ENCODE assay signal across 8 cellular contexts in the genomic region with DNA sequence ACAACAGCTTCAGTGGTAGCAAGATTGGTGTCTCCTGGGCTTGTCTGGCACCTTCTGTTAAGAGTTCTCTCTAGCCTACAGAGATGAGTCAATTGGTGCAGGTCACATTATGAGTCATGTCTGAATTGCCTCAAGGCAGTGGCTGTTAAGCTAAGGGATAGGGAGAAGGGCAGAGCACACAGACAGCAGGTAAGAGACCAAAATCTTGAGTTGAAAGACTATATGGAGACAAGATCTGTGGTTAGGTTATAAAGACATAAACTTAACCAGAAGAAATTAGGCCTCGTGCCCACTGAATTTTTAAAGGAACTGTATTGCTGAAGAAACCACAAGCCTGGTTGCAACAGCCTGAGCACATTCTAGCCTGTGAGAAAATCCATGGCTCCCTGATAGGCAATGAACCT. TPM values are rescaled to one million over a fixed set of nuclear protein-coding genes. Genes with fewer than 3 reads are reported as not detected.
DNase-seq lines count a peak whose midpoint lies in the region; ATAC-seq and TF ChIP-seq lines count a peak whose summit lies in the region.

No MANE protein-coding gene starts in this region.

- 59 to 69% methylated on average over 1 of the region's 1 CpG for WGBS in body of pancreas, 2 donors

- H3K4me1 Mint-ChIP-seq in CD4-positive, alpha-beta memory T cell, result peaks cover 0 to 3% (median 1%) of the 10 kb centered on the region in 4 donors
- H3K4me1 Mint-ChIP-seq in T-helper 17 cell, result peaks cover 15% of the 10 kb centered on the region

- TF ChIP-seq CTCF in fibroblast of the aortic adventitia (IDR thresholded peaks at IDR 0.05; ENCODE audit: insufficient read depth, low read length) (no peak), body of pancreas (IDR thresholded peaks at IDR 0.05) (no peak)

- no peak overlapping the region for H3K27ac ChIP-seq in CD4-positive, alpha-beta memory T cell (ENCODE audit: low read depth, low read length)
- no peak overlapping the region for H3K27ac ChIP-seq in body of pancreas

- no peak for TF ChIP-seq POLR2A in body of pancreas (IDR thresholded peaks at IDR 0.05)

- H3K4me1 ChIP-seq in CD4-positive, alpha-beta memory T cell (ENCODE audit: insufficient read depth, low read length), result no peaks in the 10 kb centered on the region
- H3K4me1 ChIP-seq in body of pancreas, result no peaks in the 10 kb centered on the region

- H3K4me3 ChIP-seq in CD4-positive, alpha-beta memory T cell (ENCODE audit: low read length in 2 of 2), result no peak overlapping the region
- no peak overlapping the region for H3K4me3 ChIP-seq in fibroblast of the aortic adventitia (ENCODE audit: low read depth, low read length)
- no peak overlapping the region for H3K4me3 ChIP-seq in body of pancreas

- no peaks in the 10 kb centered on the region for H3K27me3 Mint-ChIP-seq in CD4-positive, alpha-beta memory T cell
- H3K27me3 Mint-ChIP-seq in T-helper 17 cell, result no peaks in the 10 kb centered on the region

- CTCF ChIA-PET in CD4-positive, alpha-beta memory T cell (lab: Charles Lee; ENCODE audit: partially characterized antibody), result interaction anchor here (0.5 to 0.9 kb wide), 2 partner anchors 131 to 132 kb away, joined by 3 read pairs; no protein-coding TSS in a partner anchor

- POLR2A ChIA-PET in CD4-positive, alpha-beta memory T cell (lab: Charles Lee; ENCODE audit: partially characterized antibody), result no interaction called here

- H3K27me3 ChIP-seq in CD4-positive, alpha-beta memory T cell (ENCODE audit: insufficient read depth, low read length), result no peaks in the 10 kb centered on the region
- H3K27me3 ChIP-seq in body of pancreas, result no peaks in the 10 kb centered on the region

- H3K9me3 ChIP-seq in CD4-positive, alpha-beta memory T cell (ENCODE audit: control insufficient read depth in 1 of 2, low read length in 2 of 2), result no peaks in the 10 kb centered on the region
- H3K9me3 ChIP-seq in T-helper 17 cell (ENCODE audit: control insufficient read depth, low read length, poor library complexity, severe bottlenecking), result no peaks in the 10 kb centered on the region
- H3K9me3 ChIP-seq in body of pancreas, result no peaks in the 10 kb centered on the region

- no peaks in the 10 kb centered on the region for H3K9me3 Mint-ChIP-seq in CD4-positive, alpha-beta memory T cell

- H3K27ac Mint-ChIP-seq in CD4-positive, alpha-beta memory T cell, result peak overlapping the region in 6 of 7 donors; percentile 4 to 72 (median 62)
- peak overlapping the region; percentile 49 for H3K27ac Mint-ChIP-seq in T-helper 17 cell

- no peak for DNase-seq in CD4-positive, alpha-beta memory T cell
- DNase-seq in T-helper 17 cell, result no peak
- peak; percentile 62 for DNase-seq in fibroblast of the aortic adventitia (ENCODE audit: low read depth)
- no peak for DNase-seq in COLO668 (lab: John Stamatoyannopoulos, UW; ENCODE audit: unreplicated experiment)
- no peak for DNase-seq in retina
- no peak for DNase-seq in body of pancreas

- intact Hi-C loops in CD4-positive, alpha-beta memory T cell (cut with micrococcal nuclease), result no loop called here
- intact Hi-C loops in body of pancreas (cut with DNase I), result no loop called here

- peaks cover 55% of the 10 kb centered on the region for H3K36me3 ChIP-seq in CD4-positive, alpha-beta memory T cell (ENCODE audit: insufficient read depth, low read length)
- H3K36me3 ChIP-seq in body of pancreas (replicated peaks in 1 of 2; ENCODE audit: insufficient read depth in 1 of 2, low read depth in 2 of 2), result peaks cover 0 to 41% of the 10 kb centered on the region in 2 donors

- no peak overlapping the region for H3K4me3 Mint-ChIP-seq in CD4-positive, alpha-beta memory T cell
- no peak overlapping the region for H3K4me3 Mint-ChIP-seq in T-helper 17 cell

- ATAC-seq in GM19452 (IDR thresholded peaks at IDR 0.05; ENCODE audit: unreplicated experiment) (peak; percentile 100), HG03432 (IDR thresholded peaks at IDR 0.05; ENCODE audit: unreplicated experiment) (peak; percentile 100), T-helper 17 cell (peak; percentile 54), body of pancreas (no peak)

- H3K36me3 Mint-ChIP-seq in CD4-positive, alpha-beta memory T cell, result peaks cover 56 to 76% of the 10 kb centered on the region in 2 donors
- peaks cover 23% of the 10 kb centered on the region for H3K36me3 Mint-ChIP-seq in T-helper 17 cell (ENCODE audit: low read depth)

RNA-seq across cellular contexts. Expression of gene KPNA1, which starts 19.2 kb away (rescaled TPM):
- 10 to 100 TPM; 67.4 to 71.5 TPM for total RNA-seq in CD4-positive, alpha-beta memory T cell
- 10 to 100 TPM; 45.6 to 51.3 TPM for polyA plus RNA-seq in CD4-positive, alpha-beta memory T cell
- total RNA-seq in T-helper 17 cell, result 10 to 100 TPM; 50.5 to 55.6 TPM
- 31.6 and 47.3 TPM in 2 replicates for total RNA-seq in fibroblast of the aortic adventitia (ENCODE audit: low replicate concordance)
- 10 to 100 TPM; 20.2 to 28.7 TPM for total RNA-seq in body of pancreas

RNA-seq across cellular contexts. Expression of gene PARP9, which starts 30.2 kb away (rescaled TPM):
- 10 to 100 TPM; 24.0 to 26.0 TPM for total RNA-seq in CD4-positive, alpha-beta memory T cell
- 10 to 100 TPM; 23.1 to 43.4 TPM for polyA plus RNA-seq in CD4-positive, alpha-beta memory T cell
- 10 to 100 TPM; 19.6 to 20.2 TPM for total RNA-seq in T-helper 17 cell
- total RNA-seq in fibroblast of the aortic adventitia (ENCODE audit: low replicate concordance), result 31.7 and 32.6 TPM in 2 replicates
- total RNA-seq in body of pancreas, result 10 to 100 TPM; 13.2 to 17.1 TPM

RNA-seq across cellular contexts. Expression of gene DTX3L, which starts 30.2 kb away (rescaled TPM):
- 10 to 100 TPM; 49.3 to 51.0 TPM for total RNA-seq in CD4-positive, alpha-beta memory T cell
- 10 to 100 TPM; 14.8 to 34.4 TPM for polyA plus RNA-seq in CD4-positive, alpha-beta memory T cell
- total RNA-seq in T-helper 17 cell, result 10 to 100 TPM; 31.3 to 34.0 TPM
- total RNA-seq in fibroblast of the aortic adventitia (ENCODE audit: low replicate concordance), result 33.5 and 39.6 TPM in 2 replicates
- 10 to 100 TPM; 13.5 to 17.6 TPM for total RNA-seq in body of pancreas

RNA-seq across cellular contexts. Expression of gene PARP15, which starts 43.5 kb away (rescaled TPM):
- total RNA-seq in CD4-positive, alpha-beta memory T cell, result 10 to 100 TPM; 74.5 to 78.0 TPM
- 10 to 100 TPM in 1 of 2 donors, 1 to 10 TPM in 1; 7.6 to 11.9 TPM for polyA plus RNA-seq in CD4-positive, alpha-beta memory T cell
- total RNA-seq in T-helper 17 cell, result 10 to 100 TPM; 69.3 to 87.6 TPM
- total RNA-seq in fibroblast of the aortic adventitia (ENCODE audit: low replicate concordance), result 0.72 and 0.82 TPM in 2 replicates
- total RNA-seq in body of pancreas, result under 1 TPM in 1 of 2 donors, not detected in 1; 0.52 TPM
